In genomic region chr11:67713892-67714479, GRCh38 we compare ENCODE assay signal across 9 cellular contexts. TPM values are rescaled to one million over a fixed set of nuclear protein-coding genes. Genes with fewer than 3 reads are reported as not detected.
DNase-seq lines count a peak whose midpoint lies in the region; TF ChIP-seq lines count a peak whose summit lies in the region.
"Not testable (repeated sequence)": the region's sequence is repeated elsewhere in the genome, so short reads cannot be mapped to it uniquely, and the experiment has no call there.
"Had no signal": no experiment of that assay in that cellular context is flagged by ENCODE, and none has a peak within 500 bp of the region (broad histone marks: within the 10 kb centered on the region; RNA-seq: fewer than 3 reads in every experiment).

No MANE protein-coding gene starts in this region.

- peaks cover 9 to 12% of the 10 kb centered on the region in 2 donors for H3K27me3 Mint-ChIP-seq in CD4-positive, alpha-beta memory T cell
- H3K27me3 Mint-ChIP-seq in endothelial cell (ENCODE audit: unreplicated experiment), result not testable (repeated sequence)
- peaks cover 37% of the 10 kb centered on the region for H3K27me3 Mint-ChIP-seq in mesothelial cell of epicardium (ENCODE audit: low read depth)

- H3K27me3 ChIP-seq in CD4-positive, alpha-beta memory T cell (ENCODE audit: insufficient read depth, low read length); suprapubic skin: not testable (repeated sequence)

- CTCF ChIA-PET in CD4-positive, alpha-beta memory T cell (lab: Charles Lee; ENCODE audit: partially characterized antibody), result interaction anchor here (0.6 kb wide), 1 partner anchor 545 kb away, joined by 3 read pairs; no protein-coding TSS in a partner anchor
- CTCF ChIA-PET in OCI-LY7 (lab: Charles Lee; ENCODE audit: unreplicated experiment), result interaction anchor here (1.0 kb wide), 1 partner anchor 46 kb away, joined by 4 read pairs; no protein-coding TSS in a partner anchor

- TF ChIP-seq POLR2A in suprapubic skin (IDR thresholded peaks at IDR 0.05), result not testable (repeated sequence)

- intact Hi-C loops in CD4-positive, alpha-beta memory T cell (cut with micrococcal nuclease), result not testable (repeated sequence)
- intact Hi-C loops in OCI-LY7 (cut with micrococcal nuclease; ENCODE audit: unreplicated experiment), result loop anchor here (2.0 kb wide), 1 partner anchor 65 kb away; no protein-coding TSS in a partner anchor

- not testable (repeated sequence) for H3K27ac Mint-ChIP-seq in CD4-positive, alpha-beta memory T cell; endothelial cell (ENCODE audit: unreplicated experiment); mesothelial cell of epicardium

- not testable (repeated sequence) for H3K27ac ChIP-seq in CD4-positive, alpha-beta memory T cell (ENCODE audit: low read depth, low read length); suprapubic skin
- peak overlapping the region; percentile 74 for H3K27ac ChIP-seq in OCI-LY7 (ENCODE audit: low read depth, low read length, poor library complexity, severe bottlenecking)

- not testable (repeated sequence) for H3K4me1 Mint-ChIP-seq in CD4-positive, alpha-beta memory T cell; endothelial cell (ENCODE audit: unreplicated experiment); mesothelial cell of epicardium

- POLR2A ChIA-PET in CD4-positive, alpha-beta memory T cell (lab: Charles Lee; ENCODE audit: partially characterized antibody), result not testable (repeated sequence)
- POLR2A ChIA-PET in OCI-LY7 (lab: Charles Lee), result interaction anchor here (1.0 kb wide), 1 partner anchor 62 kb away, joined by 4 read pairs; no protein-coding TSS in a partner anchor

- H2AFZ ChIP-seq in OCI-LY7 (ENCODE audit: low read length), result not testable (repeated sequence)

- not testable (repeated sequence) for H3K9me3 ChIP-seq in CD4-positive, alpha-beta memory T cell (ENCODE audit: control insufficient read depth in 1 of 2, low read length in 2 of 2); OCI-LY7 (ENCODE audit: low read length); suprapubic skin

- H3K4me3 Mint-ChIP-seq in CD4-positive, alpha-beta memory T cell; endothelial cell (ENCODE audit: unreplicated experiment); mesothelial cell of epicardium: not testable (repeated sequence)

- peak overlapping the region; percentile 65 for H3K4me2 ChIP-seq in OCI-LY7 (ENCODE audit: low read length)

- 20% methylated on average over 1 of the region's 14 CpGs for WGBS in suprapubic skin

- not testable (repeated sequence) for H3K36me3 Mint-ChIP-seq in CD4-positive, alpha-beta memory T cell; endothelial cell (ENCODE audit: low read depth, unreplicated experiment); mesothelial cell of epicardium

- H3K4me1 ChIP-seq in CD4-positive, alpha-beta memory T cell (ENCODE audit: insufficient read depth, low read length); suprapubic skin: not testable (repeated sequence)
- peaks cover 51% of the 10 kb centered on the region for H3K4me1 ChIP-seq in OCI-LY7 (ENCODE audit: insufficient read depth, low read length, poor library complexity, severe bottlenecking)

- BruUV-seq in OCI-LY7 (replicated peaks; lab: Mats Ljungman, UMichigan), result not testable (repeated sequence)

- not testable (repeated sequence) for H3K4me3 ChIP-seq in CD4-positive, alpha-beta memory T cell (ENCODE audit: low read length in 2 of 2); suprapubic skin
- H3K4me3 ChIP-seq in OCI-LY7 (ENCODE audit: low read depth, low read length, poor library complexity, severe bottlenecking), result peak overlapping the region; percentile 59

- peak; percentile 34; the same call in 1 of the 2 replicates for TF ChIP-seq CTCF in OCI-LY7 (conservative IDR thresholded peaks at IDR 0.05; ENCODE audit: low read length)
- TF ChIP-seq CTCF in endothelial cell (IDR thresholded peaks at IDR 0.05; ENCODE audit: unreplicated experiment), result peak; percentile 42
- peak; percentile 64 for TF ChIP-seq CTCF in mesothelial cell of epicardium (IDR thresholded peaks at IDR 0.05; ENCODE audit: unreplicated experiment)
- TF ChIP-seq CTCF in suprapubic skin (IDR thresholded peaks at IDR 0.05), result peak; percentile 17 to 45

- not testable (repeated sequence) for H4K20me1 ChIP-seq in OCI-LY7 (ENCODE audit: insufficient read depth, low read length)

- peak; percentile 57 to 70 (median 62) for DNase-seq in CD4-positive, alpha-beta memory T cell
- DNase-seq in OCI-LY7 (ENCODE audit: low spot score) (peak; percentile 36), endothelial cell (ENCODE audit: low spot score) (peak; percentile 58), mesothelial cell of epicardium (ENCODE audit: low spot score in 2 of 2, unreplicated experiment in 2 of 2) (peak in 1 of 2 experiments; percentile 72)
- DNase-seq in activated CD4-positive, alpha-beta T cell treated with anti-CD3 and anti-CD28 coated beads, Interleukin-2, amount 50 U/mL, for 48 hours, result peak; percentile 64 to 67
- DNase-seq in activated naive CD4-positive, alpha-beta T cell treated with Interleukin-2 at 50 U/mL for 16 hours, result peak; percentile 64
- peak; percentile 6 to 11 for DNase-seq in stimulated activated CD4-positive, alpha-beta T cell treated with anti-CD3 and anti-CD28 coated beads, Interleukin-1b, Interleukin-23, amount 100 ng/mL, for 1 hour (ENCODE audit: low read depth in 2 of 2)
- DNase-seq in suprapubic skin (ENCODE audit: low spot score in 2 of 2), result not testable (repeated sequence)

- H3K36me3 ChIP-seq in CD4-positive, alpha-beta memory T cell (ENCODE audit: insufficient read depth, low read length); OCI-LY7 (ENCODE audit: insufficient read depth, low read length); suprapubic skin: not testable (repeated sequence)

- H3K9me3 Mint-ChIP-seq in CD4-positive, alpha-beta memory T cell; endothelial cell (ENCODE audit: unreplicated experiment); mesothelial cell of epicardium: not testable (repeated sequence)

- H3K79me2 ChIP-seq in OCI-LY7 (ENCODE audit: insufficient read depth, low read depth, low read length), result not testable (repeated sequence)

- TF ChIP-seq EP300 in suprapubic skin (IDR thresholded peaks at IDR 0.05), result not testable (repeated sequence)

- H3K9me2 ChIP-seq in OCI-LY7 (ENCODE audit: insufficient read depth, low read length), result not testable (repeated sequence)

RNA-seq across cellular contexts. Expression of gene ALDH3B2, which starts 39.6 kb away (rescaled TPM):
- total RNA-seq in CD4-positive, alpha-beta memory T cell, result not detected
- not detected for polyA plus RNA-seq in CD4-positive, alpha-beta memory T cell
- total RNA-seq in OCI-LY7 (2014; rRNA removed; shearing (Covaris generic)), result 1.5 and 2.9 TPM in 2 replicates
- 8.0 and 8.3 TPM in 2 replicates for total RNA-seq in OCI-LY7 (2022)
- 0.72 TPM for total RNA-seq in endothelial cell (ENCODE audit: unreplicated experiment)
- 2.5 to 3.1 TPM (median 2.7 TPM) in 3 replicates for total RNA-seq in mesothelial cell of epicardium
- total RNA-seq in suprapubic skin, result 100 to 1,000 TPM in 2 of 4 donors, 10 to 100 TPM in 2; 90.0 to 176 (median 105) TPM
- total RNA-seq: T-helper 1 cell treated with Interleukin-12 subunit alpha and Interleukin-12 subunit beta and Interleukin-4 antibody, amounts not matched to agents 30 ng/mL and 1 ng/mL, for 36 hours had no signal

Comparison
In these comparisons a context has a peak if more than half of its experiments do, and no peak if none do; other contexts are left out.
1. RNA of gene ALDH3B2, which starts 39.6 kb away (total RNA-seq): 90.0 to 176 TPM in suprapubic skin; 1.5 to 8.3 TPM in OCI-LY7, 2.5 to 3.1 TPM in mesothelial cell of epicardium, 0.72 TPM in endothelial cell (single experiment) and not detected in CD4-positive, alpha-beta memory T cell; every median in the first group is over 4 times any median in the second.
2. Peak in every context shown above with its lines, with median percentiles within 50 percentile points of each other: CTCF ChIP-seq.